1 cellular context compared by ENCODE assay signal in the genomic region with DNA sequence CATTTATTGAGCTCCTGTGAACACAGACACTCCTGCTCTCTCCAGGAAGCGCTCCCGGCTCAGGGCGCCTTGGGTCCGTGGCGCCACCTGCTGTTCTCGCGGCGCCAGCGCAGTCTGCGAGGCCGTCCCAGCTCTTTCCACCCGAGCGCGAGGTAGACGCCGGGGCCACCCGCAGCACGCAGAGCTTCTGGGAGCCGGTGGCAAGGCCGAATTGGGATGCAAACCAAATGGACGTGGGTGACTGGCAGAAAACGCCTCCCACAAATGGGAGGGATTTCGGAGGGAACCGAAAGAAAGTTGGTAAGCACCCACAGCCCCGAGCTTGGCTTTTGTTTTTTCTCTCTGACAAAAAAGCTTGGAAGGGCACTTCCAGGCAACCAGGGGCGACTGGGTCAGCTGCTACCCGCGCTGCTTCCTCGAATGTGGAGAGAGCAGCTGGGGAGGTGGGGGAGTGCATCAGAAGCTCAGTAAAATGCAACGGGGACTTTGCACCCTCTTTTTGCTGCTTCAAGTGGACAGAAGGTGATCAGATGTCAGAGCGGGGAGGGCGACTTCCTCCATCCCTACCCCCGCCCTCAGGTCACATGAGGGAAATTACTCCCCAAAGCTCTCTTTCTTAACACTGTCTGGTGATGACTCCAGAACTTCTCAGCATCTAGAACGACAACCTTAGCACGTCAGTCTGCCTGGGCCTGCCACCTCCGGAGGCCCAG.
A peak's percentile ranks its signal among the peaks of the same experiment; 100 is the strongest.
TF ChIP-seq lines count a peak whose summit lies in the region.

No MANE protein-coding gene starts in this region.

TF ChIP-seq in HepG2, 621 proteins besides CTCF, POLR2A, EP300 and RAD21 (continued from another document and continues in another):
- TF ChIP-seq, protein P1, sequence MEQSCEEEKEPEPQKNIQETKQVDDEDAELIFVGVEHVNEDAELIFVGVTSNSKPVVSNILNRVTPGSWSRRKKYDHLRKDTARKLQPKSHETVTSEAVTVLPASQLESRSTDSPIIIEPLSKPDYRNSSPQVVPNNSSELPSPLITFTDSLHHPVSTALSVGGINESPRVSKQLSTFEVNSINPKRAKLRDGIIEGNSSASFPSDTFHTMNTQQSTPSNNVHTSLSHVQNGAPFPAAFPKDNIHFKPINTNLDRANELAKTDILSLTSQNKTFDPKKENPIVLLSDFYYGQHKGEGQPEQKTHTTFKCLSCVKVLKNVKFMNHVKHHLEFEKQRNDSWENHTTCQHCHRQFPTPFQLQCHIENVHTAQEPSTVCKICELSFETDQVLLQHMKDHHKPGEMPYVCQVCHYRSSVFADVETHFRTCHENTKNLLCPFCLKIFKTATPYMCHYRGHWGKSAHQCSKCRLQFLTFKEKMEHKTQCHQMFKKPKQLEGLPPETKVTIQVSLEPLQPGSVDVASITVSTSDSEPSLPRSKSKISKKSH (CRISPR knock-in tag; IDR thresholded peaks at IDR 0.05; ENCODE audit: borderline replicate concordance) = peak; percentile 90; the same call in 1 of the 2 replicates
- TF ChIP-seq, protein P2, sequence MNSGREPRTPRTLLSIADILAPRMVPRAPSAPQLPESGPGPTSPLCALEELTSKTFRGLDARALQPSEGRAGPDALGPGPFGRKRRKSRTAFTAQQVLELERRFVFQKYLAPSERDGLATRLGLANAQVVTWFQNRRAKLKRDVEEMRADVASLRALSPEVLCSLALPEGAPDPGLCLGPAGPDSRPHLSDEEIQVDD (CRISPR knock-in tag; IDR thresholded peaks at IDR 0.05; ENCODE audit: borderline replicate concordance) = no peak
- no peak for TF ChIP-seq ZNF143 (CRISPR knock-in tag; IDR thresholded peaks at IDR 0.05)
- TF ChIP-seq MED1 (CRISPR knock-in tag; IDR thresholded peaks at IDR 0.05) = peak; percentile 37; the same call in 1 of the 2 replicates
- peak; percentile 69; the same call in 1 of the 2 replicates for TF ChIP-seq BRD4 (CRISPR knock-in tag; IDR thresholded peaks at IDR 0.05)
- peak; percentile 63; the same call in 1 of the 2 replicates for TF ChIP-seq KMT2A (CRISPR knock-in tag; IDR thresholded peaks at IDR 0.05)
- TF ChIP-seq HNRNPH1 (optimal IDR thresholded peaks at IDR 0.05; ENCODE audit: low read depth, low read length) = no peak
- peak; percentile 95; the same call in 1 of the 2 replicates for TF ChIP-seq ZNF782 (CRISPR knock-in tag; IDR thresholded peaks at IDR 0.05; ENCODE audit: borderline replicate concordance)
- TF ChIP-seq, protein P3, sequence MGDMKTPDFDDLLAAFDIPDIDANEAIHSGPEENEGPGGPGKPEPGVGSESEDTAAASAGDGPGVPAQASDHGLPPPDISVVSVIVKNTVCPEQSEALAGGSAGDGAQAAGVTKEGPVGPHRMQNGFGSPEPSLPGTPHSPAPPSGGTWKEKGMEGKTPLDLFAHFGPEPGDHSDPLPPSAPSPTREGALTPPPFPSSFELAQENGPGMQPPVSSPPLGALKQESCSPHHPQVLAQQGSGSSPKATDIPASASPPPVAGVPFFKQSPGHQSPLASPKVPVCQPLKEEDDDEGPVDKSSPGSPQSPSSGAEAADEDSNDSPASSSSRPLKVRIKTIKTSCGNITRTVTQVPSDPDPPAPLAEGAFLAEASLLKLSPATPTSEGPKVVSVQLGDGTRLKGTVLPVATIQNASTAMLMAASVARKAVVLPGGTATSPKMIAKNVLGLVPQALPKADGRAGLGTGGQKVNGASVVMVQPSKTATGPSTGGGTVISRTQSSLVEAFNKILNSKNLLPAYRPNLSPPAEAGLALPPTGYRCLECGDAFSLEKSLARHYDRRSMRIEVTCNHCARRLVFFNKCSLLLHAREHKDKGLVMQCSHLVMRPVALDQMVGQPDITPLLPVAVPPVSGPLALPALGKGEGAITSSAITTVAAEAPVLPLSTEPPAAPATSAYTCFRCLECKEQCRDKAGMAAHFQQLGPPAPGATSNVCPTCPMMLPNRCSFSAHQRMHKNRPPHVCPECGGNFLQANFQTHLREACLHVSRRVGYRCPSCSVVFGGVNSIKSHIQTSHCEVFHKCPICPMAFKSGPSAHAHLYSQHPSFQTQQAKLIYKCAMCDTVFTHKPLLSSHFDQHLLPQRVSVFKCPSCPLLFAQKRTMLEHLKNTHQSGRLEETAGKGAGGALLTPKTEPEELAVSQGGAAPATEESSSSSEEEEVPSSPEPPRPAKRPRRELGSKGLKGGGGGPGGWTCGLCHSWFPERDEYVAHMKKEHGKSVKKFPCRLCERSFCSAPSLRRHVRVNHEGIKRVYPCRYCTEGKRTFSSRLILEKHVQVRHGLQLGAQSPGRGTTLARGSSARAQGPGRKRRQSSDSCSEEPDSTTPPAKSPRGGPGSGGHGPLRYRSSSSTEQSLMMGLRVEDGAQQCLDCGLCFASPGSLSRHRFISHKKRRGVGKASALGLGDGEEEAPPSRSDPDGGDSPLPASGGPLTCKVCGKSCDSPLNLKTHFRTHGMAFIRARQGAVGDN (CRISPR knock-in tag; IDR thresholded peaks at IDR 0.05) = peak; percentile 95
- TF ChIP-seq, protein P4, sequence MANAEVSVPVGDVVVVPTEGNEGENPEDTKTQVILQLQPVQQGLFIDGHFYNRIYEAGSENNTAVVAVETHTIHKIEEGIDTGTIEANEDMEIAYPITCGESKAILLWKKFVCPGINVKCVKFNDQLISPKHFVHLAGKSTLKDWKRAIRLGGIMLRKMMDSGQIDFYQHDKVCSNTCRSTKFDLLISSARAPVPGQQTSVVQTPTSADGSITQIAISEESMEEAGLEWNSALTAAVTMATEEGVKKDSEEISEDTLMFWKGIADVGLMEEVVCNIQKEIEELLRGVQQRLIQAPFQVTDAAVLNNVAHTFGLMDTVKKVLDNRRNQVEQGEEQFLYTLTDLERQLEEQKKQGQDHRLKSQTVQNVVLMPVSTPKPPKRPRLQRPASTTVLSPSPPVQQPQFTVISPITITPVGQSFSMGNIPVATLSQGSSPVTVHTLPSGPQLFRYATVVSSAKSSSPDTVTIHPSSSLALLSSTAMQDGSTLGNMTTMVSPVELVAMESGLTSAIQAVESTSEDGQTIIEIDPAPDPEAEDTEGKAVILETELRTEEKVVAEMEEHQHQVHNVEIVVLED (CRISPR knock-in tag; IDR thresholded peaks at IDR 0.05; ENCODE audit: borderline replicate concordance) = 0 out of 2 replicates have a peak, but pooled peaks have one; percentile 43
- TF ChIP-seq ZNF543 (CRISPR knock-in tag; IDR thresholded peaks at IDR 0.05) = 0 out of 2 replicates have a peak, but pooled peaks have one; percentile 71
- TF ChIP-seq REPIN1 (CRISPR knock-in tag; IDR thresholded peaks at IDR 0.05; ENCODE audit: borderline replicate concordance, low read depth) = peak; percentile 55; the same call in 1 of the 2 replicates
- 0 out of 2 replicates have a peak, but pooled peaks have one; percentile 71 for TF ChIP-seq ZBTB8A (CRISPR knock-in tag; IDR thresholded peaks at IDR 0.05; ENCODE audit: borderline replicate concordance, low read depth)
- peak; percentile 43 for TF ChIP-seq RXRA (CRISPR knock-in tag; IDR thresholded peaks at IDR 0.05)
- TF ChIP-seq, protein P5, sequence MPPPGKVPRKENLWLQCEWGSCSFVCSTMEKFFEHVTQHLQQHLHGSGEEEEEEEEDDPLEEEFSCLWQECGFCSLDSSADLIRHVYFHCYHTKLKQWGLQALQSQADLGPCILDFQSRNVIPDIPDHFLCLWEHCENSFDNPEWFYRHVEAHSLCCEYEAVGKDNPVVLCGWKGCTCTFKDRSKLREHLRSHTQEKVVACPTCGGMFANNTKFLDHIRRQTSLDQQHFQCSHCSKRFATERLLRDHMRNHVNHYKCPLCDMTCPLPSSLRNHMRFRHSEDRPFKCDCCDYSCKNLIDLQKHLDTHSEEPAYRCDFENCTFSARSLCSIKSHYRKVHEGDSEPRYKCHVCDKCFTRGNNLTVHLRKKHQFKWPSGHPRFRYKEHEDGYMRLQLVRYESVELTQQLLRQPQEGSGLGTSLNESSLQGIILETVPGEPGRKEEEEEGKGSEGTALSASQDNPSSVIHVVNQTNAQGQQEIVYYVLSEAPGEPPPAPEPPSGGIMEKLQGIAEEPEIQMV (CRISPR knock-in tag; IDR thresholded peaks at IDR 0.05; ENCODE audit: low read depth) = peak; percentile 68; the same call in 1 of the 2 replicates
- TF ChIP-seq, protein P6, sequence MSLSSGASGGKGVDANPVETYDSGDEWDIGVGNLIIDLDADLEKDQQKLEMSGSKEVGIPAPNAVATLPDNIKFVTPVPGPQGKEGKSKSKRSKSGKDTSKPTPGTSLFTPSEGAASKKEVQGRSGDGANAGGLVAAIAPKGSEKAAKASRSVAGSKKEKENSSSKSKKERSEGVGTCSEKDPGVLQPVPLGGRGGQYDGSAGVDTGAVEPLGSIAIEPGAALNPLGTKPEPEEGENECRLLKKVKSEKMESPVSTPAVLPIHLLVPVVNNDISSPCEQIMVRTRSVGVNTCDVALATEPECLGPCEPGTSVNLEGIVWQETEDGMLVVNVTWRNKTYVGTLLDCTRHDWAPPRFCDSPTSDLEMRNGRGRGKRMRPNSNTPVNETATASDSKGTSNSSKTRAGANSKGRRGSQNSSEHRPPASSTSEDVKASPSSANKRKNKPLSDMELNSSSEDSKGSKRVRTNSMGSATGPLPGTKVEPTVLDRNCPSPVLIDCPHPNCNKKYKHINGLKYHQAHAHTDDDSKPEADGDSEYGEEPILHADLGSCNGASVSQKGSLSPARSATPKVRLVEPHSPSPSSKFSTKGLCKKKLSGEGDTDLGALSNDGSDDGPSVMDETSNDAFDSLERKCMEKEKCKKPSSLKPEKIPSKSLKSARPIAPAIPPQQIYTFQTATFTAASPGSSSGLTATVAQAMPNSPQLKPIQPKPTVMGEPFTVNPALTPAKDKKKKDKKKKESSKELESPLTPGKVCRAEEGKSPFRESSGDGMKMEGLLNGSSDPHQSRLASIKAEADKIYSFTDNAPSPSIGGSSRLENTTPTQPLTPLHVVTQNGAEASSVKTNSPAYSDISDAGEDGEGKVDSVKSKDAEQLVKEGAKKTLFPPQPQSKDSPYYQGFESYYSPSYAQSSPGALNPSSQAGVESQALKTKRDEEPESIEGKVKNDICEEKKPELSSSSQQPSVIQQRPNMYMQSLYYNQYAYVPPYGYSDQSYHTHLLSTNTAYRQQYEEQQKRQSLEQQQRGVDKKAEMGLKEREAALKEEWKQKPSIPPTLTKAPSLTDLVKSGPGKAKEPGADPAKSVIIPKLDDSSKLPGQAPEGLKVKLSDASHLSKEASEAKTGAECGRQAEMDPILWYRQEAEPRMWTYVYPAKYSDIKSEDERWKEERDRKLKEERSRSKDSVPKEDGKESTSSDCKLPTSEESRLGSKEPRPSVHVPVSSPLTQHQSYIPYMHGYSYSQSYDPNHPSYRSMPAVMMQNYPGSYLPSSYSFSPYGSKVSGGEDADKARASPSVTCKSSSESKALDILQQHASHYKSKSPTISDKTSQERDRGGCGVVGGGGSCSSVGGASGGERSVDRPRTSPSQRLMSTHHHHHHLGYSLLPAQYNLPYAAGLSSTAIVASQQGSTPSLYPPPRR (CRISPR knock-in tag; IDR thresholded peaks at IDR 0.05; ENCODE audit: borderline replicate concordance) = peak; percentile 68; the same call in 1 of the 2 replicates
- TF ChIP-seq SOX6 (IDR thresholded peaks at IDR 0.05) = no peak
- no peak; the same call in 1 of the 2 replicates for TF ChIP-seq SOX6 (CRISPR knock-in tag; IDR thresholded peaks at IDR 0.05)
- TF ChIP-seq, protein P7, sequence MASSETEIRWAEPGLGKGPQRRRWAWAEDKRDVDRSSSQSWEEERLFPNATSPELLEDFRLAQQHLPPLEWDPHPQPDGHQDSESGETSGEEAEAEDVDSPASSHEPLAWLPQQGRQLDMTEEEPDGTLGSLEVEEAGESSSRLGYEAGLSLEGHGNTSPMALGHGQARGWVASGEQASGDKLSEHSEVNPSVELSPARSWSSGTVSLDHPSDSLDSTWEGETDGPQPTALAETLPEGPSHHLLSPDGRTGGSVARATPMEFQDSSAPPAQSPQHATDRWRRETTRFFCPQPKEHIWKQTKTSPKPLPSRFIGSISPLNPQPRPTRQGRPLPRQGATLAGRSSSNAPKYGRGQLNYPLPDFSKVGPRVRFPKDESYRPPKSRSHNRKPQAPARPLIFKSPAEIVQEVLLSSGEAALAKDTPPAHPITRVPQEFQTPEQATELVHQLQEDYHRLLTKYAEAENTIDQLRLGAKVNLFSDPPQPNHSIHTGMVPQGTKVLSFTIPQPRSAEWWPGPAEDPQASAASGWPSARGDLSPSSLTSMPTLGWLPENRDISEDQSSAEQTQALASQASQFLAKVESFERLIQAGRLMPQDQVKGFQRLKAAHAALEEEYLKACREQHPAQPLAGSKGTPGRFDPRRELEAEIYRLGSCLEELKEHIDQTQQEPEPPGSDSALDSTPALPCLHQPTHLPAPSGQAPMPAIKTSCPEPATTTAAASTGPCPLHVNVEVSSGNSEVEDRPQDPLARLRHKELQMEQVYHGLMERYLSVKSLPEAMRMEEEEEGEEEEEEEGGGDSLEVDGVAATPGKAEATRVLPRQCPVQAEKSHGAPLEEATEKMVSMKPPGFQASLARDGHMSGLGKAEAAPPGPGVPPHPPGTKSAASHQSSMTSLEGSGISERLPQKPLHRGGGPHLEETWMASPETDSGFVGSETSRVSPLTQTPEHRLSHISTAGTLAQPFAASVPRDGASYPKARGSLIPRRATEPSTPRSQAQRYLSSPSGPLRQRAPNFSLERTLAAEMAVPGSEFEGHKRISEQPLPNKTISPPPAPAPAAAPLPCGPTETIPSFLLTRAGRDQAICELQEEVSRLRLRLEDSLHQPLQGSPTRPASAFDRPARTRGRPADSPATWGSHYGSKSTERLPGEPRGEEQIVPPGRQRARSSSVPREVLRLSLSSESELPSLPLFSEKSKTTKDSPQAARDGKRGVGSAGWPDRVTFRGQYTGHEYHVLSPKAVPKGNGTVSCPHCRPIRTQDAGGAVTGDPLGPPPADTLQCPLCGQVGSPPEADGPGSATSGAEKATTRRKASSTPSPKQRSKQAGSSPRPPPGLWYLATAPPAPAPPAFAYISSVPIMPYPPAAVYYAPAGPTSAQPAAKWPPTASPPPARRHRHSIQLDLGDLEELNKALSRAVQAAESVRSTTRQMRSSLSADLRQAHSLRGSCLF (CRISPR knock-in tag; IDR thresholded peaks at IDR 0.05; ENCODE audit: borderline replicate concordance) = no peak
- TF ChIP-seq, protein P8, sequence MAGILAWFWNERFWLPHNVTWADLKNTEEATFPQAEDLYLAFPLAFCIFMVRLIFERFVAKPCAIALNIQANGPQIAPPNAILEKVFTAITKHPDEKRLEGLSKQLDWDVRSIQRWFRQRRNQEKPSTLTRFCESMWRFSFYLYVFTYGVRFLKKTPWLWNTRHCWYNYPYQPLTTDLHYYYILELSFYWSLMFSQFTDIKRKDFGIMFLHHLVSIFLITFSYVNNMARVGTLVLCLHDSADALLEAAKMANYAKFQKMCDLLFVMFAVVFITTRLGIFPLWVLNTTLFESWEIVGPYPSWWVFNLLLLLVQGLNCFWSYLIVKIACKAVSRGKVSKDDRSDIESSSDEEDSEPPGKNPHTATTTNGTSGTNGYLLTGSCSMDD (CRISPR knock-in tag; IDR thresholded peaks at IDR 0.05) = no peak
- TF ChIP-seq ZNF546 (CRISPR knock-in tag; conservative IDR thresholded peaks at IDR 0.05) = no peak
- TF ChIP-seq, protein P9, sequence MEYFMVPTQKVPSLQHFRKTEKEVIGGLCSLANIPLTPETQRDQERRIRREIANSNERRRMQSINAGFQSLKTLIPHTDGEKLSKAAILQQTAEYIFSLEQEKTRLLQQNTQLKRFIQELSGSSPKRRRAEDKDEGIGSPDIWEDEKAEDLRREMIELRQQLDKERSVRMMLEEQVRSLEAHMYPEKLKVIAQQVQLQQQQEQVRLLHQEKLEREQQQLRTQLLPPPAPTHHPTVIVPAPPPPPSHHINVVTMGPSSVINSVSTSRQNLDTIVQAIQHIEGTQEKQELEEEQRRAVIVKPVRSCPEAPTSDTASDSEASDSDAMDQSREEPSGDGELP (IDR thresholded peaks at IDR 0.05; ENCODE audit: borderline replicate concordance, low read depth) = peak; percentile 90
- TF ChIP-seq, protein P10, sequence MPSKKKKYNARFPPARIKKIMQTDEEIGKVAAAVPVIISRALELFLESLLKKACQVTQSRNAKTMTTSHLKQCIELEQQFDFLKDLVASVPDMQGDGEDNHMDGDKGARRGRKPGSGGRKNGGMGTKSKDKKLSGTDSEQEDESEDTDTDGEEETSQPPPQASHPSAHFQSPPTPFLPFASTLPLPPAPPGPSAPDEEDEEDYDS (CRISPR knock-in tag; IDR thresholded peaks at IDR 0.05) = peak; percentile 25; the same call in 1 of the 2 replicates
- TF ChIP-seq ZNF101 (CRISPR knock-in tag; IDR thresholded peaks at IDR 0.05; ENCODE audit: borderline replicate concordance, low read depth) = 0 out of 2 replicates have a peak, but pooled peaks have one; percentile 66
